ENCODE assay signal across 1 cellular context in genomic region chr6:52612336-52613096, GRCh38.
TF ChIP-seq lines count a peak whose summit lies in the region.

No MANE protein-coding gene starts in this region.

TF ChIP-seq in GM23338, 12 proteins besides CTCF, POLR2A, EP300 and RAD21:
- TF ChIP-seq ETS1 (IDR thresholded peaks at IDR 0.05) (no peak), EZH2phosphoT487 (IDR thresholded peaks at IDR 0.05; ENCODE audit: unreplicated experiment) (no peak), EZH2 (IDR thresholded peaks at IDR 0.05; ENCODE audit: low read depth, unreplicated experiment) (no peak), POLR2AphosphoS5 (IDR thresholded peaks at IDR 0.05; ENCODE audit: low read depth) (no peak), ZNF331 (CRISPR knock-in tag; IDR thresholded peaks at IDR 0.05; ENCODE audit: low read depth) (no peak), NANOG (IDR thresholded peaks at IDR 0.05; ENCODE audit: borderline replicate concordance) (no peak), CREB1 (CRISPR knock-in tag; IDR thresholded peaks at IDR 0.05; ENCODE audit: low read depth) (no peak), JUNB (IDR thresholded peaks at IDR 0.05; ENCODE audit: unreplicated experiment) (no peak), REST (IDR thresholded peaks at IDR 0.05; ENCODE audit: unreplicated experiment) (no peak), ZNF114 (CRISPR knock-in tag; IDR thresholded peaks at IDR 0.05) (no peak), STAT1 (IDR thresholded peaks at IDR 0.05; ENCODE audit: unreplicated experiment) (no peak)
- TF ChIP-seq, protein P1, sequence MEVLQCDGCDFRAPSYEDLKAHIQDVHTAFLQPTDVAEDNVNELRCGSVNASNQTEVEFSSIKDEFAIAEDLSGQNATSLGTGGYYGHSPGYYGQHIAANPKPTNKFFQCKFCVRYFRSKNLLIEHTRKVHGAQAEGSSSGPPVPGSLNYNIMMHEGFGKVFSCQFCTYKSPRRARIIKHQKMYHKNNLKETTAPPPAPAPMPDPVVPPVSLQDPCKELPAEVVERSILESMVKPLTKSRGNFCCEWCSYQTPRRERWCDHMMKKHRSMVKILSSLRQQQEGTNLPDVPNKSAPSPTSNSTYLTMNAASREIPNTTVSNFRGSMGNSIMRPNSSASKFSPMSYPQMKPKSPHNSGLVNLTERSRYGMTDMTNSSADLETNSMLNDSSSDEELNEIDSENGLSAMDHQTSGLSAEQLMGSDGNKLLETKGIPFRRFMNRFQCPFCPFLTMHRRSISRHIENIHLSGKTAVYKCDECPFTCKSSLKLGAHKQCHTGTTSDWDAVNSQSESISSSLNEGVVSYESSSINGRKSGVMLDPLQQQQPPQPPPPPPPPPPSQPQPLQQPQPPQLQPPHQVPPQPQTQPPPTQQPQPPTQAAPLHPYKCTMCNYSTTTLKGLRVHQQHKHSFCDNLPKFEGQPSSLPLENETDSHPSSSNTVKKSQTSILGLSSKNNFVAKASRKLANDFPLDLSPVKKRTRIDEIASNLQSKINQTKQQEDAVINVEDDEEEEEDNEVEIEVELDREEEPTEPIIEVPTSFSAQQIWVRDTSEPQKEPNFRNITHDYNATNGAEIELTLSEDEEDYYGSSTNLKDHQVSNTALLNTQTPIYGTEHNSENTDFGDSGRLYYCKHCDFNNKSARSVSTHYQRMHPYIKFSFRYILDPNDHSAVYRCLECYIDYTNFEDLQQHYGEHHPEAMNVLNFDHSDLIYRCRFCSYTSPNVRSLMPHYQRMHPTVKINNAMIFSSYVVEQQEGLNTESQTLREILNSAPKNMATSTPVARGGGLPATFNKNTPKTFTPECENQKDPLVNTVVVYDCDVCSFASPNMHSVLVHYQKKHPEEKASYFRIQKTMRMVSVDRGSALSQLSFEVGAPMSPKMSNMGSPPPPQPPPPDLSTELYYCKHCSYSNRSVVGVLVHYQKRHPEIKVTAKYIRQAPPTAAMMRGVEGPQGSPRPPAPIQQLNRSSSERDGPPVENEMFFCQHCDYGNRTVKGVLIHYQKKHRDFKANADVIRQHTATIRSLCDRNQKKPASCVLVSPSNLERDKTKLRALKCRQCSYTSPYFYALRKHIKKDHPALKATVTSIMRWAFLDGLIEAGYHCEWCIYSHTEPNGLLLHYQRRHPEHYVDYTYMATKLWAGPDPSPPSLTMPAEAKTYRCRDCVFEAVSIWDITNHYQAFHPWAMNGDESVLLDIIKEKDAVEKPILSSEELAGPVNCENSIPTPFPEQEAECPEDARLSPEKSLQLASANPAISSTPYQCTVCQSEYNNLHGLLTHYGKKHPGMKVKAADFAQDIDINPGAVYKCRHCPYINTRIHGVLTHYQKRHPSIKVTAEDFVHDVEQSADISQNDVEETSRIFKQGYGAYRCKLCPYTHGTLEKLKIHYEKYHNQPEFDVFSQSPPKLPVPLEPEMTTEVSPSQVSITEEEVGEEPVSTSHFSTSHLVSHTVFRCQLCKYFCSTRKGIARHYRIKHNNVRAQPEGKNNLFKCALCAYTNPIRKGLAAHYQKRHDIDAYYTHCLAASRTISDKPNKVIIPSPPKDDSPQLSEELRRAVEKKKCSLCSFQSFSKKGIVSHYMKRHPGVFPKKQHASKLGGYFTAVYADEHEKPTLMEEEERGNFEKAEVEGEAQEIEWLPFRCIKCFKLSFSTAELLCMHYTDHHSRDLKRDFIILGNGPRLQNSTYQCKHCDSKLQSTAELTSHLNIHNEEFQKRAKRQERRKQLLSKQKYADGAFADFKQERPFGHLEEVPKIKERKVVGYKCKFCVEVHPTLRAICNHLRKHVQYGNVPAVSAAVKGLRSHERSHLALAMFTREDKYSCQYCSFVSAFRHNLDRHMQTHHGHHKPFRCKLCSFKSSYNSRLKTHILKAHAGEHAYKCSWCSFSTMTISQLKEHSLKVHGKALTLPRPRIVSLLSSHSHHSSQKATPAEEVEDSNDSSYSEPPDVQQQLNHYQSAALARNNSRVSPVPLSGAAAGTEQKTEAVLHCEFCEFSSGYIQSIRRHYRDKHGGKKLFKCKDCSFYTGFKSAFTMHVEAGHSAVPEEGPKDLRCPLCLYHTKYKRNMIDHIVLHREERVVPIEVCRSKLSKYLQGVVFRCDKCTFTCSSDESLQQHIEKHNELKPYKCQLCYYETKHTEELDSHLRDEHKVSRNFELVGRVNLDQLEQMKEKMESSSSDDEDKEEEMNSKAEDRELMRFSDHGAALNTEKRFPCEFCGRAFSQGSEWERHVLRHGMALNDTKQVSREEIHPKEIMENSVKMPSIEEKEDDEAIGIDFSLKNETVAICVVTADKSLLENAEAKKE (CRISPR knock-in tag; IDR thresholded peaks at IDR 0.05), result no peak
